Comparison of ENCODE assay signal across 19 cellular contexts in the genomic region with DNA sequence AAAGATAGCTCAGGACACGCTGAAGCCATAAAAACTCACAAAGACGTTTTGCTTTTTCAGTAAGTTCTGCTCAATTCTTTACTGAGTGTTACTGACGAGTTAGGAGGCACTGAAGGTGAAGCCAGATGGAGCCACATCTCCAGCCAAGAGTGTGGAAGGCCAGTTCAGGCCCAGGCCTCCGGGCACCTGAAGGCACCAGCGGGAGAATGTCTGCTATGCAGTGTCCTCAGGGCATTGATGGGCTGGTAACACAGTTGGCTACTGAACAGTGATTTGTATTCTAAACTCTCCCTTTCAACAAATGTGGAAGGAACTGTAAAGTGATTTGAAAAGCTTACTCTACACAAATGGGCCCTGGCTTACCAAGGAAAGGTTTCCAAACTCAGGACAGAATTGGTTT.
DNase-seq lines count a peak whose midpoint lies in the region; ATAC-seq and TF ChIP-seq lines count a peak whose summit lies in the region.
"Had no signal": no experiment of that assay in that cellular context is flagged by ENCODE, and none has a peak within 500 bp of the region (broad histone marks: within the 10 kb centered on the region; RNA-seq: fewer than 3 reads in every experiment).

No MANE protein-coding gene starts in this region.

- H3K9me3 Mint-ChIP-seq in glutamatergic neuron (ENCODE audit: unreplicated experiment) (peaks cover 17% of the 10 kb centered on the region), type B pancreatic cell (peaks cover 4% of the 10 kb centered on the region)

- H3K4me3 Mint-ChIP-seq in glutamatergic neuron (ENCODE audit: unreplicated experiment) (no peak overlapping the region), type B pancreatic cell (no peak overlapping the region)

- H3K36me3 Mint-ChIP-seq in glutamatergic neuron (ENCODE audit: unreplicated experiment) (peaks cover 5% of the 10 kb centered on the region), type B pancreatic cell (peaks cover 27% of the 10 kb centered on the region)

- H3K27me3 ChIP-seq in neutrophil: no peaks in the 10 kb centered on the region
- H3K27me3 ChIP-seq: BE2C had no signal

- H3K27me3 Mint-ChIP-seq in glutamatergic neuron (ENCODE audit: unreplicated experiment) (peaks cover 22% of the 10 kb centered on the region), type B pancreatic cell (no peaks in the 10 kb centered on the region)
- H3K27me3 Mint-ChIP-seq: CD4-positive, alpha-beta memory T cell had no signal

- DNase-seq in RPMI7951 (ENCODE audit: low read depth): peak; percentile 29
- DNase-seq in glutamatergic neuron: no peak
- DNase-seq in type B pancreatic cell (ENCODE audit: extremely low spot score, unreplicated experiment): no peak
- DNase-seq in SKM-1 (lab: John Stamatoyannopoulos, UW; ENCODE audit: unreplicated experiment): no peak
- DNase-seq: BE2C; CD4-positive, alpha-beta memory T cell; DND-41; NCI-H1092; NCI-H2107; NCI-H226; NCI-H526 treated with DMSO at 0.1 percent for 48 hours; NK-92 treated with Interleukin-12 subunit alpha and Interleukin-12 subunit beta, amount 100 ng/mL, for 24 hours; OCI-M1; SK-N-SH had no signal

- H3K4me3 ChIP-seq in neutrophil (ENCODE audit: low read depth in 1 of 2, low read length in 1 of 2): no peak overlapping the region
- H3K4me3 ChIP-seq: HAP-1, K562 had no signal

- H3K27ac ChIP-seq in neutrophil: peak overlapping the region; percentile 66

- TF ChIP-seq CTCF in glutamatergic neuron (IDR thresholded peaks at IDR 0.05; ENCODE audit: partially characterized antibody, unreplicated experiment): no peak
- TF ChIP-seq CTCF in neutrophil (IDR thresholded peaks at IDR 0.05): no peak
- no peak for TF ChIP-seq CTCF in type B pancreatic cell (conservative IDR thresholded peaks at IDR 0.05)

- no peak for ATAC-seq in HG02870 (IDR thresholded peaks at IDR 0.05; ENCODE audit: unreplicated experiment)
- no peak for ATAC-seq in GM19455 (IDR thresholded peaks at IDR 0.05; ENCODE audit: unreplicated experiment)
- ATAC-seq: K562 had no signal

- H3K4me1 ChIP-seq in neutrophil (ENCODE audit: control insufficient read depth in 1 of 2, insufficient read depth in 1 of 2, low read depth in 1 of 2, low read length in 1 of 2): peaks cover 26 to 41% of the 10 kb centered on the region in 2 experiments
- H3K4me1 ChIP-seq: HAP-1 had no signal

- H3K27ac Mint-ChIP-seq in glutamatergic neuron (ENCODE audit: unreplicated experiment) (peak overlapping the region; percentile 86), type B pancreatic cell (peak overlapping the region; percentile 44)

- no peaks in the 10 kb centered on the region for H3K36me3 ChIP-seq in neutrophil
- H3K36me3 ChIP-seq: BE2C, HAP-1 had no signal

- H3K4me1 Mint-ChIP-seq in glutamatergic neuron (ENCODE audit: low read depth, unreplicated experiment) (peaks cover 45% of the 10 kb centered on the region), type B pancreatic cell (ENCODE audit: unreplicated experiment) (peaks cover 34% of the 10 kb centered on the region)

- H3K9me3 ChIP-seq in neutrophil: no peaks in the 10 kb centered on the region
- H3K9me3 ChIP-seq: BE2C, HAP-1, SK-N-SH had no signal
